8 cellular contexts compared by ENCODE assay signal in genomic region chr18:267380-267687, GRCh38. TPM values are rescaled to one million over a fixed set of nuclear protein-coding genes. Genes with fewer than 3 reads are reported as not detected.
A peak's percentile ranks its signal among the peaks of the same experiment; 100 is the strongest.
DNase-seq lines count a peak whose midpoint lies in the region; ATAC-seq and TF ChIP-seq lines count a peak whose summit lies in the region.

No MANE protein-coding gene starts in this region.

- peaks cover 19% of the 10 kb centered on the region for H3K36me3 Mint-ChIP-seq in activated CD8-positive, alpha-beta memory T cell treated with anti-CD3 and anti-CD28 coated beads, Interleukin-2, amount 10 ng/mL, durations not matched to agents 7 days and 5 days
- H3K36me3 Mint-ChIP-seq in activated CD8-positive, alpha-beta T cell treated with anti-CD3 and anti-CD28 coated beads, Interleukin-2, amount 10 ng/mL, durations not matched to agents 7 days and 5 days (ENCODE audit: low read depth), result peaks cover 23% of the 10 kb centered on the region

- no peak for DNase-seq in activated CD8-positive, alpha-beta memory T cell treated with anti-CD3 and anti-CD28 coated beads, Interleukin-2, amount 10 ng/mL, durations not matched to agents 7 days and 5 days
- no peak for DNase-seq in activated CD8-positive, alpha-beta memory T cell treated with anti-CD3 and anti-CD28 coated beads for 24 hours
- peak; percentile 20 for DNase-seq in HS-27A (ENCODE audit: low read depth)
- DNase-seq in activated CD8-positive, alpha-beta T cell treated with anti-CD3 and anti-CD28 coated beads, Interleukin-2, amount 10 ng/mL, durations not matched to agents 7 days and 5 days, result no peak
- DNase-seq in iPS-NIHi7 (ENCODE audit: extremely low spot score), result peak; percentile 70
- DNase-seq in stomach, result no peak
- DNase-seq in activated CD8-positive, alpha-beta memory T cell treated with anti-CD3 and anti-CD28 coated beads, Interleukin-2, amount 50 U/mL, for 48 hours, result no peak

- no peaks in the 10 kb centered on the region for H3K9me3 Mint-ChIP-seq in activated CD8-positive, alpha-beta memory T cell treated with anti-CD3 and anti-CD28 coated beads, Interleukin-2, amount 10 ng/mL, durations not matched to agents 7 days and 5 days (ENCODE audit: low read depth)
- no peaks in the 10 kb centered on the region for H3K9me3 Mint-ChIP-seq in activated CD8-positive, alpha-beta T cell treated with anti-CD3 and anti-CD28 coated beads, Interleukin-2, amount 10 ng/mL, durations not matched to agents 7 days and 5 days (ENCODE audit: insufficient read depth)

- peaks cover 8 to 30% (median 27%) of the 10 kb centered on the region in 4 donors for H3K36me3 ChIP-seq in stomach

- TF ChIP-seq POLR2A in stomach (IDR thresholded peaks at IDR 0.05), result no peak

- no peaks in the 10 kb centered on the region for H3K27me3 Mint-ChIP-seq in activated CD8-positive, alpha-beta memory T cell treated with anti-CD3 and anti-CD28 coated beads, Interleukin-2, amount 10 ng/mL, durations not matched to agents 7 days and 5 days
- H3K27me3 Mint-ChIP-seq in activated CD8-positive, alpha-beta T cell treated with anti-CD3 and anti-CD28 coated beads, Interleukin-2, amount 10 ng/mL, durations not matched to agents 7 days and 5 days (ENCODE audit: low read depth), result no peaks in the 10 kb centered on the region

- no peak for TF ChIP-seq CTCF in stomach (IDR thresholded peaks at IDR 0.05)

- H3K27me3 ChIP-seq in stomach, result no peaks in the 10 kb centered on the region

- peak overlapping the region; percentile 77 to 98 (median 89) for H3K4me3 ChIP-seq in stomach

- H3K4me1 ChIP-seq in stomach, result peaks cover 8 to 31% (median 27%) of the 10 kb centered on the region in 4 donors

- H3K27ac ChIP-seq in stomach, result peak overlapping the region; percentile 77 to 92 (median 91)

- WGBS in stomach, 5 donors, result 0 to 3% (median 0%) methylated on average over 7 to 9 of the region's 9 CpGs

- H3K27ac Mint-ChIP-seq in activated CD8-positive, alpha-beta memory T cell treated with anti-CD3 and anti-CD28 coated beads, Interleukin-2, amount 10 ng/mL, durations not matched to agents 7 days and 5 days, result peak overlapping the region; percentile 100
- peak overlapping the region; percentile 100 for H3K27ac Mint-ChIP-seq in activated CD8-positive, alpha-beta T cell treated with anti-CD3 and anti-CD28 coated beads, Interleukin-2, amount 10 ng/mL, durations not matched to agents 7 days and 5 days

- no peak for ATAC-seq in activated CD8-positive, alpha-beta memory T cell treated with anti-CD3 and anti-CD28 coated beads, Interleukin-2, amount 10 ng/mL, durations not matched to agents 7 days and 5 days
- no peak for ATAC-seq in activated CD8-positive, alpha-beta T cell treated with anti-CD3 and anti-CD28 coated beads, Interleukin-2, amount 10 ng/mL, durations not matched to agents 7 days and 5 days
- no peak for ATAC-seq in GM21390 (IDR thresholded peaks at IDR 0.05; ENCODE audit: unreplicated experiment)

- CTCF ChIA-PET in activated CD8-positive, alpha-beta memory T cell treated with anti-CD3 and anti-CD28 coated beads, Interleukin-2, amount 10 ng/mL, durations not matched to agents 7 days and 5 days (lab: Charles Lee), result interaction anchor here (1.5 to 1.8 kb wide), 3 partner anchors 14 to 563 kb away, joined by 3 to 6 read pairs (median 4); partner anchors contain the start of gene USP14
- CTCF ChIA-PET in activated CD8-positive, alpha-beta T cell treated with anti-CD3 and anti-CD28 coated beads, Interleukin-2, amount 10 ng/mL, durations not matched to agents 7 days and 5 days (lab: Charles Lee), result interaction anchor here (1.3 to 1.6 kb wide), 4 partner anchors 8 to 168 kb away, joined by 3 to 7 read pairs (median 4); no protein-coding TSS in a partner anchor

- POLR2A ChIA-PET in activated CD8-positive, alpha-beta T cell treated with anti-CD3 and anti-CD28 coated beads, Interleukin-2, amount 10 ng/mL, durations not matched to agents 7 days and 5 days (lab: Charles Lee), result interaction anchor here (0.5 to 2.6 kb wide), 19 partner anchors 8 to 565 kb away, joined by 3 to 22 read pairs (median 5); partner anchors contain the start of genes TYMS and USP14

- peak overlapping the region; percentile 99 for H3K4me3 Mint-ChIP-seq in activated CD8-positive, alpha-beta memory T cell treated with anti-CD3 and anti-CD28 coated beads, Interleukin-2, amount 10 ng/mL, durations not matched to agents 7 days and 5 days
- peak overlapping the region; percentile 99 for H3K4me3 Mint-ChIP-seq in activated CD8-positive, alpha-beta T cell treated with anti-CD3 and anti-CD28 coated beads, Interleukin-2, amount 10 ng/mL, durations not matched to agents 7 days and 5 days

- intact Hi-C loops in stomach (cut with DNase I; ENCODE audit: low total_unique reads), result no loop called here

- no peaks in the 10 kb centered on the region for H3K9me3 ChIP-seq in stomach

- peaks cover 29% of the 10 kb centered on the region for H3K4me1 Mint-ChIP-seq in activated CD8-positive, alpha-beta memory T cell treated with anti-CD3 and anti-CD28 coated beads, Interleukin-2, amount 10 ng/mL, durations not matched to agents 7 days and 5 days
- peaks cover 26% of the 10 kb centered on the region for H3K4me1 Mint-ChIP-seq in activated CD8-positive, alpha-beta T cell treated with anti-CD3 and anti-CD28 coated beads, Interleukin-2, amount 10 ng/mL, durations not matched to agents 7 days and 5 days (ENCODE audit: low read depth)

- no peak for TF ChIP-seq EP300 in stomach (IDR thresholded peaks at IDR 0.05)

RNA-seq across cellular contexts. Expression of gene THOC1, which starts 0.5 kb away (rescaled TPM):
- 10 to 100 TPM; 48.3 to 50.0 TPM for total RNA-seq in activated CD8-positive, alpha-beta memory T cell treated with anti-CD3 and anti-CD28 coated beads, Interleukin-2, amount 10 ng/mL, durations not matched to agents 7 days and 5 days
- 10 to 100 TPM; 43.6 to 49.4 TPM for total RNA-seq in activated CD8-positive, alpha-beta T cell treated with anti-CD3 and anti-CD28 coated beads, Interleukin-2, amount 10 ng/mL, durations not matched to agents 7 days and 5 days
- 100 to 1,000 TPM in 1 of 5 donors, 10 to 100 TPM in 4; 16.2 to 122 (median 53.5) TPM for total RNA-seq in stomach
- 10 to 100 TPM; 14.2 to 40.3 (median 21.0) TPM for polyA plus RNA-seq in stomach

Comparison
In these comparisons a context has a peak if more than half of its experiments do, and no peak if none do; other contexts are left out.
1. DNase-seq: peak in HS-27A (single experiment) and iPS-NIHi7 (single experiment); none in activated CD8-positive, alpha-beta memory T cell treated with anti-CD3 and anti-CD28 coated beads, Interleukin-2, amount 10 ng/mL, durations not matched to agents 7 days and 5 days (single experiment), activated CD8-positive, alpha-beta memory T cell treated with anti-CD3 and anti-CD28 coated beads for 24 hours (single experiment), activated CD8-positive, alpha-beta T cell treated with anti-CD3 and anti-CD28 coated beads, Interleukin-2, amount 10 ng/mL, durations not matched to agents 7 days and 5 days (single experiment), stomach (single experiment) and activated CD8-positive, alpha-beta memory T cell treated with anti-CD3 and anti-CD28 coated beads, Interleukin-2, amount 50 U/mL, for 48 hours (single experiment).